ENCODE assay signal across 8 cellular contexts in the genomic region with DNA sequence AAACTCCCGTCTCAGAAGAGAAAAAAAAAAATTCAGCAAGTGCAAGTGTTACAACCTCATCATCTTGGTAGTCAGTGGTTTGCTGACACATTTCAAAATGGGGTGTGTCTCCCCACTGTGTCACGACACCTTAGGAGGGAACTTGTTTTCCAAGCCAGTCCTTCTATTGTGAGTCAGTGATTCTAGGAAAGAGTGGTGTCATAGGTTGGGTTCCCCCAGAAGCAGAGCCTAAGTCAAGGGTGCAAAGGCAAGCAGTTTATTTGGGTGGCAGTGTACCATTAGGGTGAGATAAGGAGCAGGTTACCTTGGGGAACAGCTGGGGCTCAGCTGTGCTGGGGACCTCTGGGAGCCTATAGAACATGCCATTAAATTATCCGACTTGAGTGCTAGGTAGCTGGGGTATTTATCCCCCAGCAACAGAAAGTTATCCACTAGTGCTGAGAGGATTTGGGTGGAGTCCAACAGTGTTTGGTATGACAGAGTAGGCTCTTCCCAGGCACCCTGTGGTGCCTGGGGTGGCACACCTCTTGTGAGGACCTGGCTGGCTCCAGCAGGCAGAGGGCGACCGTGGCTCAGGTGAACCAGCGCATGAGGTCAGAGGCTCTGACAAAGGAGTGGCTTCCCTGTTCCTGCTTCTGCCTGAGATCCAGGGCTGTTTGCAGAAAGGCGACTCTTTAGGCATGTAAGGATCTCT. TPM values are rescaled to one million over a fixed set of nuclear protein-coding genes. Genes with fewer than 3 reads are reported as not detected.
DNase-seq lines count a peak whose midpoint lies in the region; ATAC-seq and TF ChIP-seq lines count a peak whose summit lies in the region.

No MANE protein-coding gene starts in this region.

- DNase-seq in COLO668 (lab: John Stamatoyannopoulos, UW; ENCODE audit: unreplicated experiment) (peak; percentile 91), LoVo (ENCODE audit: low spot score) (peak; percentile 80), mucosa of gallbladder (ENCODE audit: low spot score) (peak; percentile 64), upper lobe of right lung (no peak), NOMO-1 treated with DMSO at 0.1 percent for 48 hours (lab: John Stamatoyannopoulos, UW; ENCODE audit: unreplicated experiment) (no peak), NCI-H1930 (lab: John Stamatoyannopoulos, UW) (no peak)
- peak; percentile 10 for DNase-seq in activated CD8-positive, alpha-beta memory T cell treated with anti-CD3 and anti-CD28 coated beads, Interleukin-2, amount 50 U/mL, for 24 hours (ENCODE audit: extremely low read depth)

- H3K4me1 ChIP-seq in upper lobe of right lung = peaks cover 31% of the 10 kb centered on the region

- H3K27ac ChIP-seq in upper lobe of right lung = no peak overlapping the region

- no peaks in the 10 kb centered on the region for H3K36me3 ChIP-seq in upper lobe of right lung

- intact Hi-C loops in upper lobe of right lung (cut with DNase I) = no loop called here

- H3K4me3 ChIP-seq in upper lobe of right lung = no peak overlapping the region

- no peak for ATAC-seq in upper lobe of right lung
- no peak for ATAC-seq in GM21390 (IDR thresholded peaks at IDR 0.05; ENCODE audit: unreplicated experiment)

- no peaks in the 10 kb centered on the region for H3K9me3 ChIP-seq in upper lobe of right lung

- no peak for TF ChIP-seq CTCF in upper lobe of right lung (IDR thresholded peaks at IDR 0.05)

- H3K27me3 ChIP-seq in upper lobe of right lung = no peaks in the 10 kb centered on the region

RNA-seq across cellular contexts. Expression of a gene that starts 41.7 kb away (rescaled TPM):
- 85.5 TPM for total RNA-seq in mucosa of gallbladder
- 46.7 TPM for total RNA-seq in upper lobe of right lung

RNA-seq across cellular contexts. Expression of a gene that starts 47.7 kb away (rescaled TPM):
- total RNA-seq in mucosa of gallbladder (not detected), upper lobe of right lung (not detected)

Comparison
In these comparisons a context has a peak if more than half of its experiments do, and no peak if none do; other contexts are left out.
1. DNase-seq: peak in COLO668 (single experiment), LoVo (single experiment), activated CD8-positive, alpha-beta memory T cell treated with anti-CD3 and anti-CD28 coated beads, Interleukin-2, amount 50 U/mL, for 24 hours (single experiment) and mucosa of gallbladder (single experiment); none in upper lobe of right lung (single experiment), NOMO-1 treated with DMSO at 0.1 percent for 48 hours (single experiment) and NCI-H1930 (0 of 2).